Comparison of ENCODE assay signal across 19 cellular contexts in the genomic region with DNA sequence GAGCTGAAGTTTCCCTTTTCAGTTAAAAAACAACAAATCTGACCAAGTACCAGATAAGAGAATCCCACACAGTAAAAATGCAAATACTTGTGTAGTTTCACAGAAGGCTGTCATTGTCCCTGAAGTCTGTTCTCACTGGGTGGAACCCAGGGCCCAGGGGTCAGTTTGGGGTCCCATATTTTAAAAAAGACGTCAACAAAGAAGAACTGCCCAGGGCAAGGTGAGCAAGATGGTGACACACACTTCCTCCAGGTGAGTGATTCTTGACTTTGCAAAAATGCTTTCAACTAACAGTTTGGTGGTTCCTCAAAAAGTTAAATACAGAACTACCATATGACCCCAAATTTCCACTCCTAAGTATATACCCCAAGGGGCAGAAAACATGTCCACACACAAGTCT. TPM values are rescaled to one million over a fixed set of nuclear protein-coding genes. Genes with fewer than 3 reads are reported as not detected.
DNase-seq lines count a peak whose midpoint lies in the region; ATAC-seq and TF ChIP-seq lines count a peak whose summit lies in the region.
"Had no signal": no experiment of that assay in that cellular context is flagged by ENCODE, and none has a peak within 500 bp of the region (broad histone marks: within the 10 kb centered on the region; RNA-seq: fewer than 3 reads in every experiment).

No MANE protein-coding gene starts in this region.

- H3K27ac ChIP-seq in mammary epithelial cell (ENCODE audit: insufficient read depth, low read depth, low read length) (no peak overlapping the region), breast epithelium (no peak overlapping the region), epithelial cell of prostate (peak overlapping the region; percentile 41), GM23248 (no peak overlapping the region)
- H3K27ac ChIP-seq: 22Rv1; BLaER1 treated with 17β-estradiol and CSF1 and Interleukin-3, amounts not matched to agents 10 nM and 100 nM; HL-60 had no signal

- H3K9me2 ChIP-seq in GM23248 (ENCODE audit: insufficient read depth) = no peaks in the 10 kb centered on the region

- H3K9me3 ChIP-seq in mammary epithelial cell (replicated peaks; ENCODE audit: insufficient read depth, low read length) (no peaks in the 10 kb centered on the region), breast epithelium (no peaks in the 10 kb centered on the region), GM23248 (ENCODE audit: low read depth) (no peaks in the 10 kb centered on the region)

- H3K4me3 Mint-ChIP-seq in neural crest cell = peak overlapping the region; percentile 38
- H3K4me3 Mint-ChIP-seq: B cell; CD4-positive, CD25-positive, alpha-beta regulatory T cell; HFFc6 had no signal

- H3K9ac ChIP-seq in mammary epithelial cell (ENCODE audit: insufficient read depth, low read length) (no peak overlapping the region), GM23248 (no peak overlapping the region)
- H3K9ac ChIP-seq: BLaER1 treated with 17β-estradiol and CSF1 and Interleukin-3, amounts not matched to agents 10 nM and 100 nM had no signal

- peaks cover 21% of the 10 kb centered on the region for H3K4me1 Mint-ChIP-seq in neural crest cell

- WGBS in mammary epithelial cell (ENCODE audit: low coverage, missing lambda C conversion rate) = 25% methylated on average over 1 of the region's 1 CpG
- whole genome bisulfite sequencing in GM23248 (ENCODE audit: low coverage in 1 of 2, low lambda C conversion rate in 2 of 2, missing lambda C conversion rate in 2 of 2), 2 experiments = 27 to 58% methylated on average over 1 of the region's 1 CpG

- H3K4me3 ChIP-seq in mammary epithelial cell (replicated peaks in 1 of 3; ENCODE audit: insufficient read depth in 1 of 3, low read depth in 2 of 3, low read length in 3 of 3) (no peak overlapping the region), breast epithelium (no peak overlapping the region), GM23248 (no peak overlapping the region)
- H3K4me3 ChIP-seq: BLaER1 treated with 17β-estradiol and CSF1 and Interleukin-3, amounts not matched to agents 10 nM and 100 nM had no signal

- no TSS peak for BruUV-seq in mammary epithelial cell (replicated peaks; lab: Mats Ljungman, UMichigan)

- TF ChIP-seq POLR2A in breast epithelium (IDR thresholded peaks at IDR 0.05) = no peak

- H3F3A ChIP-seq in GM23248 (ENCODE audit: insufficient read depth) = peaks cover 16% of the 10 kb centered on the region

- intact Hi-C loops in mammary epithelial cell (cut with micrococcal nuclease) (no loop called here), breast epithelium (cut with DNase I; ENCODE audit: low total_unique reads) (no loop called here)

- CTCF ChIA-PET in mammary epithelial cell (lab: Charles Lee; ENCODE audit: low non-redundant PET) = no interaction called here

- no peak overlapping the region for H2AFZ ChIP-seq in mammary epithelial cell (ENCODE audit: low read depth, low read length)
- no peak overlapping the region for H2AFZ ChIP-seq in GM23248

- peaks cover 3% of the 10 kb centered on the region for H3K27me3 Mint-ChIP-seq in neural crest cell (ENCODE audit: low read depth)
- H3K27me3 Mint-ChIP-seq: B cell had no signal

- H3K27me3 ChIP-seq in mammary epithelial cell (ENCODE audit: insufficient read depth, low read length) = no peaks in the 10 kb centered on the region
- no peaks in the 10 kb centered on the region for H3K27me3 ChIP-seq in breast epithelium
- no peaks in the 10 kb centered on the region for H3K27me3 ChIP-seq in GM23248 (replicated peaks; ENCODE audit: insufficient read depth)
- H3K27me3 ChIP-seq: BLaER1 treated with 17β-estradiol and CSF1 and Interleukin-3, amounts not matched to agents 10 nM and 100 nM had no signal

- no peaks in the 10 kb centered on the region for H3K36me3 ChIP-seq in mammary epithelial cell (ENCODE audit: insufficient read depth, low read length)
- H3K36me3 ChIP-seq in breast epithelium = no peaks in the 10 kb centered on the region
- H3K36me3 ChIP-seq in GM23248 (ENCODE audit: low read depth) = no peaks in the 10 kb centered on the region
- H3K36me3 ChIP-seq: BLaER1 treated with 17β-estradiol and CSF1 and Interleukin-3, amounts not matched to agents 10 nM and 100 nM had no signal

- H3K79me2 ChIP-seq in mammary epithelial cell (ENCODE audit: insufficient read depth, low read length) (no peaks in the 10 kb centered on the region), GM23248 (ENCODE audit: insufficient read depth) (no peaks in the 10 kb centered on the region)

- TF ChIP-seq CTCF in mammary epithelial cell (conservative IDR thresholded peaks at IDR 0.05 in 1 of 2, IDR thresholded peaks at IDR 0.05 in 1 of 2; ENCODE audit: extremely low read depth in 1 of 2, insufficient read depth in 1 of 2, low read depth in 1 of 2, low read length in 2 of 2) (no peak), breast epithelium (IDR thresholded peaks at IDR 0.05) (no peak), neural crest cell (conservative IDR thresholded peaks at IDR 0.05) (no peak)

- dilution Hi-C loops in mammary epithelial cell (cut with HindIII; ENCODE audit: low sequenced_read_pairs) = no loop called here

- H3K36me3 Mint-ChIP-seq in neural crest cell (ENCODE audit: low read depth) = no peaks in the 10 kb centered on the region
- H3K36me3 Mint-ChIP-seq: CD4-positive, CD25-positive, alpha-beta regulatory T cell had no signal

- H3K9me3 Mint-ChIP-seq in neural crest cell = peaks cover 3% of the 10 kb centered on the region
- H3K9me3 Mint-ChIP-seq: CD4-positive, CD25-positive, alpha-beta regulatory T cell; HFFc6 had no signal

- H3K4me1 ChIP-seq in mammary epithelial cell (ENCODE audit: insufficient read depth, low read length) (peaks cover 16% of the 10 kb centered on the region), breast epithelium (no peaks in the 10 kb centered on the region), GM23248 (ENCODE audit: insufficient read depth) (no peaks in the 10 kb centered on the region)

- H3K27ac Mint-ChIP-seq in neural crest cell (ENCODE audit: unreplicated experiment) = no peak overlapping the region
- H3K27ac Mint-ChIP-seq: B cell; CD4-positive, CD25-positive, alpha-beta regulatory T cell; CD8-positive, alpha-beta memory T cell; HFFc6 had no signal

- H3K4me2 ChIP-seq in mammary epithelial cell (ENCODE audit: insufficient read depth, low read depth, low read length) (no peak overlapping the region), GM23248 (ENCODE audit: unreplicated experiment) (no peak overlapping the region)
- H3K4me2 ChIP-seq: BLaER1 treated with 17β-estradiol and CSF1 and Interleukin-3, amounts not matched to agents 10 nM and 100 nM had no signal

- ATAC-seq in GM18868 (IDR thresholded peaks at IDR 0.05; ENCODE audit: unreplicated experiment) = no peak
- ATAC-seq: HCT116 had no signal

- H4K20me1 ChIP-seq in mammary epithelial cell (ENCODE audit: insufficient read depth, low read length) = no peaks in the 10 kb centered on the region
- H4K20me1 ChIP-seq in GM23248 (ENCODE audit: insufficient read depth) = no peaks in the 10 kb centered on the region
- H4K20me1 ChIP-seq: BLaER1 treated with 17β-estradiol and CSF1 and Interleukin-3, amounts not matched to agents 10 nM and 100 nM had no signal

- peak; percentile 42 for DNase-seq in mammary epithelial cell
- DNase-seq in breast epithelium (ENCODE audit: low spot score in 2 of 2) = no peak
- no peak for DNase-seq in epithelial cell of prostate (ENCODE audit: low read depth, low spot score)
- no peak for DNase-seq in neural crest cell (ENCODE audit: low read depth, low spot score)
- no peak for DNase-seq in GM23248
- DNase-seq in midbrain (lab: John Stamatoyannopoulos, UW) = no peak
- DNase-seq in 8988T = no peak
- DNase-seq: CD4-positive, CD25-positive, alpha-beta regulatory T cell; CD8-positive, alpha-beta memory T cell; COR-L47; GOT3; H7; HFFc6 had no signal

- in situ Hi-C loops in mammary epithelial cell (cut with MboI; ENCODE audit: low sequenced_read_pairs in 2 of 2) (no loop called here), GM23248 (cut with MboI) (no loop called here)

RNA-seq across cellular contexts. Expression of a gene that starts 36.8 kb away (rescaled TPM):
- total RNA-seq in mammary epithelial cell = 100 to 1,000 TPM; 175 to 189 TPM
- polyA plus RNA-seq in mammary epithelial cell = 194 TPM
- 145 TPM for polyA minus RNA-seq in mammary epithelial cell
- 100 to 1,000 TPM in 1 of 3 donors, 10 to 100 TPM in 2; 53.4 to 101 (median 68.3) TPM for total RNA-seq in breast epithelium
- 151 and 154 TPM in 2 replicates for total RNA-seq in neural crest cell
- total RNA-seq in GM23248 (2014; rRNA removed; shearing (Covaris generic)) = 191 and 196 TPM in 2 replicates
- polyA plus RNA-seq in GM23248 (2016; fragmentation: Nextera tagmentation; extraction: Ambion mirVana) = 204 and 210 TPM in 2 replicates
